Comparison of ENCODE assay signal across 8 cellular contexts in the genomic region with DNA sequence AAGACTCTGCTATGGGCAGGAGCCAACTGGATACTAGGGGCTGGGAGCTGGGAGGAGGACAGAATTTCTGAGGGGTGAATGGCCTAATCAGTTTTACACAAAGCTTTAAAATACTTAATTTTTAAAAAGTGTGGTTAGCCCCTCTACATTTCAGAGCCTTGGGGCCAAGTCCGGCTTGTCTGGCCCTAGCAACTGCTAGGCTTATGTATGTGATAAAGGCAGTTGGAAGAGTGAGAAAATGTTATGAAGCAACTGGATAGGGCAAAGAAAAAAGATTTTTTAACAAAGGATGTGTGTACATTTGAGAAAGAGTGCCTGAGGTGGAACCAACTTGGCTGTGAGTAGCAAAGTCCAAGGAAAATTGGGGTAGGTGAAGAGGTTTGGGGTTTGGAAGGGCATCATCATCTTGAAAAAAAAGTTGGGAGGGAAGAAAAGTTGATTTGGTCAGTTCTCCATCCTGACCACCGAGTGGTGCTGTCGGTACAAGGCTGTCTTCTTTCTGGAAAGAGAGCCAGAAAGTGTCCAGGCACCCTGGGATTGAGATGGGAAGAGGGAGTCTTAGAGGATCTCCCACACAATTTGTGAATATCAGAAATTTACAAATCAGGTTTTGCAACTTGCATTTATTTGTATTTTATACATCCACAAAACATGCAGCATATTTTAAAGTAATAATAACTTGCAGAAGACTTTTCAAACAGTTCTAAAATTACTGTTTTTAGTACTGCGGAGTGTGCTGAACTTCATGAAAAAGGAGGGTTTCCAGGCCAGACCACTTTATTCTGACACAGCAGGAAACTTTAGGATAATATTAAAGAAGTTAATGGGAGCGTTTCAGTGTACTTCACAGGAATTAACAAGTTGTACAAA. TPM values are rescaled to one million over a fixed set of nuclear protein-coding genes. Genes with fewer than 3 reads are reported as not detected.
DNase-seq lines count a peak whose midpoint lies in the region; ATAC-seq, FAIRE-seq and TF ChIP-seq lines count a peak whose summit lies in the region.

No MANE protein-coding gene starts in this region.

- no peak overlapping the region for H3K4me3 Mint-ChIP-seq in nephron
- no peak overlapping the region for H3K4me3 Mint-ChIP-seq in effector memory CD8-positive, alpha-beta T cell
- H3K4me3 Mint-ChIP-seq in activated CD4-positive, alpha-beta T cell treated with anti-CD3 and anti-CD28 coated beads, Interleukin-2, amount 10 ng/mL, durations not matched to agents 24 days and 14 days = no peak overlapping the region

- no peaks in the 10 kb centered on the region for H3K9me3 ChIP-seq in OCI-LY7 (ENCODE audit: low read length)

- no peak for FAIRE-seq in GM12892 (lab: Jason Lieb, UNC)

- H3K27ac ChIP-seq in OCI-LY7 (ENCODE audit: low read depth, low read length, poor library complexity, severe bottlenecking) = no peak overlapping the region

- no peak overlapping the region for H3K4me2 ChIP-seq in OCI-LY7 (ENCODE audit: low read length)

- no peak for ATAC-seq in effector memory CD8-positive, alpha-beta T cell (replicated peaks)
- ATAC-seq in GM18870 (IDR thresholded peaks at IDR 0.05; ENCODE audit: unreplicated experiment) = no peak

- intact Hi-C loops in OCI-LY7 (cut with micrococcal nuclease; ENCODE audit: unreplicated experiment) = loop anchor here (2.0 kb wide), 1 partner anchor 383 kb away; no protein-coding TSS in a partner anchor
- intact Hi-C loops in activated CD4-positive, alpha-beta T cell treated with anti-CD3 and anti-CD28 coated beads, Interleukin-2, amount 10 ng/mL, durations not matched to agents 24 days and 14 days (cut with micrococcal nuclease) = no loop called here

- no peaks in the 10 kb centered on the region for H3K36me3 Mint-ChIP-seq in nephron (ENCODE audit: low read depth)
- H3K36me3 Mint-ChIP-seq in effector memory CD8-positive, alpha-beta T cell (ENCODE audit: insufficient read depth) = no peaks in the 10 kb centered on the region
- no peaks in the 10 kb centered on the region for H3K36me3 Mint-ChIP-seq in activated CD4-positive, alpha-beta T cell treated with anti-CD3 and anti-CD28 coated beads, Interleukin-2, amount 10 ng/mL, durations not matched to agents 24 days and 14 days (ENCODE audit: low read depth)

- no peak overlapping the region for H2AFZ ChIP-seq in OCI-LY7 (ENCODE audit: low read length)

- CTCF ChIA-PET in OCI-LY7 (lab: Charles Lee; ENCODE audit: unreplicated experiment) = no interaction called here

- peak; percentile 64 for DNase-seq in AG08396 (ENCODE audit: low spot score)
- peak; percentile 13 for DNase-seq in GM12892 (ENCODE audit: insufficient read length)
- DNase-seq in OCI-LY7 (ENCODE audit: low spot score) = peak; percentile 19
- peak; percentile 62 for DNase-seq in epithelial cell of esophagus (ENCODE audit: low read depth)
- DNase-seq in effector memory CD8-positive, alpha-beta T cell = no peak
- no peak for DNase-seq in activated CD4-positive, alpha-beta T cell treated with anti-CD3 and anti-CD28 coated beads, Interleukin-2, amount 10 ng/mL, durations not matched to agents 24 days and 14 days

- TF ChIP-seq CTCF in OCI-LY7 (conservative IDR thresholded peaks at IDR 0.05; ENCODE audit: low read length) (peak; percentile 75), epithelial cell of esophagus (IDR thresholded peaks at IDR 0.05; ENCODE audit: insufficient read depth, low read depth, low read length, missing control alignments) (peak; percentile 87), nephron (IDR thresholded peaks at IDR 0.05; ENCODE audit: unreplicated experiment in 3 of 3) (peak; percentile 74 to 91 (median 82))

- no peaks in the 10 kb centered on the region for H3K9me3 Mint-ChIP-seq in nephron
- H3K9me3 Mint-ChIP-seq in effector memory CD8-positive, alpha-beta T cell = no peaks in the 10 kb centered on the region
- H3K9me3 Mint-ChIP-seq in activated CD4-positive, alpha-beta T cell treated with anti-CD3 and anti-CD28 coated beads, Interleukin-2, amount 10 ng/mL, durations not matched to agents 24 days and 14 days = no peaks in the 10 kb centered on the region

- H4K20me1 ChIP-seq in OCI-LY7 (ENCODE audit: insufficient read depth, low read length) = no peaks in the 10 kb centered on the region

- H3K9me2 ChIP-seq in OCI-LY7 (ENCODE audit: insufficient read depth, low read length) = no peaks in the 10 kb centered on the region

- POLR2A ChIA-PET in OCI-LY7 (lab: Charles Lee) = interaction anchor here (0.7 kb wide), 1 partner anchor 15 kb away, joined by 3 read pairs; no protein-coding TSS in a partner anchor

- no peaks in the 10 kb centered on the region for H3K27me3 Mint-ChIP-seq in nephron (ENCODE audit: low read depth)
- peaks cover 15 to 17% of the 10 kb centered on the region in 2 donors for H3K27me3 Mint-ChIP-seq in effector memory CD8-positive, alpha-beta T cell
- peaks cover 5% of the 10 kb centered on the region for H3K27me3 Mint-ChIP-seq in activated CD4-positive, alpha-beta T cell treated with anti-CD3 and anti-CD28 coated beads, Interleukin-2, amount 10 ng/mL, durations not matched to agents 24 days and 14 days

- H3K4me1 ChIP-seq in OCI-LY7 (ENCODE audit: insufficient read depth, low read length, poor library complexity, severe bottlenecking) = peaks cover 7% of the 10 kb centered on the region

- H3K4me1 Mint-ChIP-seq in nephron = peaks cover 28% of the 10 kb centered on the region
- H3K4me1 Mint-ChIP-seq in effector memory CD8-positive, alpha-beta T cell (ENCODE audit: low read depth in 2 of 2) = no peaks in the 10 kb centered on the region
- H3K4me1 Mint-ChIP-seq in activated CD4-positive, alpha-beta T cell treated with anti-CD3 and anti-CD28 coated beads, Interleukin-2, amount 10 ng/mL, durations not matched to agents 24 days and 14 days = peaks cover 2% of the 10 kb centered on the region

- no peak overlapping the region for H3K4me3 ChIP-seq in OCI-LY7 (ENCODE audit: low read depth, low read length, poor library complexity, severe bottlenecking)
- H3K4me3 ChIP-seq in epithelial cell of esophagus (ENCODE audit: low read length) = no peak overlapping the region

- H3K27ac Mint-ChIP-seq in nephron = peak overlapping the region; percentile 50 to 69 (median 67)
- no peak overlapping the region for H3K27ac Mint-ChIP-seq in effector memory CD8-positive, alpha-beta T cell
- H3K27ac Mint-ChIP-seq in activated CD4-positive, alpha-beta T cell treated with anti-CD3 and anti-CD28 coated beads, Interleukin-2, amount 10 ng/mL, durations not matched to agents 24 days and 14 days = no peak overlapping the region

- H3K36me3 ChIP-seq in OCI-LY7 (ENCODE audit: insufficient read depth, low read length) = no peaks in the 10 kb centered on the region

- no TSS peak for BruUV-seq in OCI-LY7 (replicated peaks; lab: Mats Ljungman, UMichigan)

- no peaks in the 10 kb centered on the region for H3K79me2 ChIP-seq in OCI-LY7 (ENCODE audit: insufficient read depth, low read depth, low read length)

- TF ChIP-seq POLR2A in GM12892 (IDR thresholded peaks at IDR 0.05; ENCODE audit: low read depth, low read length) = no peak

RNA-seq across cellular contexts. Expression of a gene that starts 10.5 kb away (rescaled TPM):
- polyA plus RNA-seq in GM12892 (2012; ENCODE audit: missing spikeins) = not detected
- total RNA-seq in OCI-LY7 (2014; rRNA removed; shearing (Covaris generic)) = 0.08 TPM in 1 of 2 replicates, not detected in the other
- total RNA-seq in OCI-LY7 (2022) = not detected in 2 replicates
- total RNA-seq in activated CD4-positive, alpha-beta T cell treated with anti-CD3 and anti-CD28 coated beads, Interleukin-2, amount 10 ng/mL, durations not matched to agents 24 days and 14 days = not detected in 2 replicates

RNA-seq across cellular contexts. Expression of a gene that starts 15.1 kb away (rescaled TPM):
- polyA plus RNA-seq in GM12892 (2012; ENCODE audit: missing spikeins) = 11.1 TPM
- 8.3 and 9.6 TPM in 2 replicates for total RNA-seq in OCI-LY7 (2014; rRNA removed; shearing (Covaris generic))
- 11.3 and 13.9 TPM in 2 replicates for total RNA-seq in OCI-LY7 (2022)
- 10.7 and 11.3 TPM in 2 replicates for total RNA-seq in activated CD4-positive, alpha-beta T cell treated with anti-CD3 and anti-CD28 coated beads, Interleukin-2, amount 10 ng/mL, durations not matched to agents 24 days and 14 days

Comparison
In these comparisons a context has a peak if more than half of its experiments do, and no peak if none do; other contexts are left out.
1. DNase-seq: peak in AG08396 (single experiment), GM12892 (single experiment), OCI-LY7 (single experiment) and epithelial cell of esophagus (single experiment); none in effector memory CD8-positive, alpha-beta T cell (0 of 3) and activated CD4-positive, alpha-beta T cell treated with anti-CD3 and anti-CD28 coated beads, Interleukin-2, amount 10 ng/mL, durations not matched to agents 24 days and 14 days (single experiment).
2. H3K27ac Mint-ChIP-seq: peak in nephron (3 of 3); none in effector memory CD8-positive, alpha-beta T cell (0 of 2) and activated CD4-positive, alpha-beta T cell treated with anti-CD3 and anti-CD28 coated beads, Interleukin-2, amount 10 ng/mL, durations not matched to agents 24 days and 14 days (single experiment).
3. Peak in every context shown above with its lines, with median percentiles within 50 percentile points of each other: CTCF ChIP-seq.